ENCODE assay signal across 2 cellular contexts in the genomic region with DNA sequence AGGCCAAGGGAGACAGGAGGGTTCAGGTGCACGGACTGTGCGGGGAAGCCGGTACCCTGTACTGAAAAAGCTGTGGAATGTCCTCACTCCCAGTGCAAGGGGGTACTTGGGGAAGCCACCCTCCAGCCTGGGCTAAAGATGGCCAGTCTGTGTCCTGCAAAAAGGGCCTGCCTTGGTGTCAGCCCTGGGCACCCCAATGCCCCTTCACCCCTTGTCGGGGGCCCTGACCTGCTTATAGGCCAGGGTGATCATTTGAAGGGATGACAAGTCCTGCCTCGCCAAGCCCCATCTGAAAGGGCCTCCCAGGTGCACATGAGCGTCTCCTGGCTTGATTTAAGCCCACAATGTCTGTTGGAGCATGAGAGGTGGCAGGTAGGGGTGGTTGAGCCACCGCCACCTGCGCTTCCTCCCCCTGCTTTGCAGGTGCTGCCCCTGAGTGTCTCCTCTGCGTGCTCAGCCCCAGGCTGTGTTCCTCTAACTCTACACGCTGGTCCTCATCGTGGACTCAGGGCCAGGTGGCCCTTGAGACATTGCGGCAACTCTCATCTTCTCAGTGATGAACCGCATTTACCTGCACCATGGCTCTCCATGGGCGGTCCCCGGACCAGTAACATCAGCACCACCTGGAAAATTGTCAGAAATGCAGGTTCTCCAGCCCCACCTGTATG.
TF ChIP-seq lines count a peak whose summit lies in the region.

No MANE protein-coding gene starts in this region.

TF ChIP-seq in H1, 55 proteins besides CTCF, POLR2A, EP300 and RAD21:
- no peak for TF ChIP-seq NRF1 (IDR thresholded peaks at IDR 0.05; ENCODE audit: low read depth, low read length)
- no peak for TF ChIP-seq ASH2L (IDR thresholded peaks at IDR 0.05; ENCODE audit: low read length)
- TF ChIP-seq RXRA (IDR thresholded peaks at IDR 0.05; ENCODE audit: insufficient read depth, low read depth, low read length): no peak

TF ChIP-seq in GM23338, 12 proteins besides CTCF, POLR2A, EP300 and RAD21:
- TF ChIP-seq JUNB (IDR thresholded peaks at IDR 0.05; ENCODE audit: unreplicated experiment) (no peak), POLR2AphosphoS5 (IDR thresholded peaks at IDR 0.05; ENCODE audit: low read depth) (no peak), STAT1 (IDR thresholded peaks at IDR 0.05; ENCODE audit: unreplicated experiment) (no peak), CREB1 (CRISPR knock-in tag; IDR thresholded peaks at IDR 0.05; ENCODE audit: low read depth) (no peak), EZH2 (IDR thresholded peaks at IDR 0.05; ENCODE audit: low read depth, unreplicated experiment) (no peak), ZNF331 (CRISPR knock-in tag; IDR thresholded peaks at IDR 0.05; ENCODE audit: low read depth) (no peak), ZNF114 (CRISPR knock-in tag; IDR thresholded peaks at IDR 0.05) (no peak), ZNF462 (CRISPR knock-in tag; IDR thresholded peaks at IDR 0.05) (no peak), NANOG (IDR thresholded peaks at IDR 0.05; ENCODE audit: borderline replicate concordance) (no peak)
TF ChIP-seq in GM23338: peak in this region for 0.
